Comparison of ENCODE assay signal across 2 cellular contexts in the genomic region with DNA sequence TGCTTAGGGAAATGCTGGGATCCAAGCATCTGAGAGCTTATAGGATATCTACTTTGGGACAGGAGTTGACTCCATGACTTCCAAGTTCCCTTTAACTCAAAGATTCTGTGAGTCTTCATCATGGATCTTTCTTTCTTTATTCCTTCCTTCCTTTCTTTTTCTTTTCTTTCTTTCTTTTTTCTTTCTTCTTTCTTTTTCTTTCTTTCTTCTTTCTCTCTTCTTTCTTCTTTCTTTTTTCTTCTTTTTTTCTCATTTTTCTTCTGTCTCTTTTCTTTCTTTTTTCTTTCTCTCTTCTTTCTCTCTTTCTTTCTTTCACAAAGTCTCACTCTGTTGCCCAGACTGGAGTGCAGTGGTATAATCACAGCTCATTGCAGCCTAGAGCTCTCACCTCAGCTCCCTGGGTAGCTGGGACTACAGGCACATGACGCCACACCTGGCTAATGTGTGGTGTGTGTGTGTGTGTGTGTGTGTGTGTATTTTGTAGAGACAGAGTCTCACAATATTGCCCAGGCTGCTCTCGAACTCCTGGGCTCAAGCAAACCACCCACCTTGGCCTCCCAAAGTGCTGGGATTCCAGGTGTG.
TF ChIP-seq lines count a peak whose summit lies in the region.

No MANE protein-coding gene starts in this region.

TF ChIP-seq in A549, 52 proteins besides CTCF, POLR2A, EP300 and RAD21 (continued from another document):
- TF ChIP-seq ELK1 (IDR thresholded peaks at IDR 0.05; ENCODE audit: low read depth, low read length) (no peak), SREBF2 (IDR thresholded peaks at IDR 0.05) (no peak), CHD4 (IDR thresholded peaks at IDR 0.05; ENCODE audit: borderline replicate concordance) (no peak), HOXB13 (CRISPR knock-in tag; IDR thresholded peaks at IDR 0.05; ENCODE audit: low read depth) (no peak), MYC (IDR thresholded peaks at IDR 0.05; ENCODE audit: borderline replicate concordance, low read length) (no peak), PBX3 (IDR thresholded peaks at IDR 0.05) (no peak), CEBPB (IDR thresholded peaks at IDR 0.05) (no peak), HOXB5 (CRISPR knock-in tag; IDR thresholded peaks at IDR 0.05) (no peak), TFCP2L1 (CRISPR knock-in tag; IDR thresholded peaks at IDR 0.05) (no peak)

TF ChIP-seq in WTC11, 78 proteins besides CTCF, POLR2A, EP300 and RAD21 (continued from another document):
- TF ChIP-seq E2F4 (CRISPR knock-in tag; IDR thresholded peaks at IDR 0.05; ENCODE audit: borderline replicate concordance, low read depth) (no peak), NFATC4 (CRISPR knock-in tag; IDR thresholded peaks at IDR 0.05) (no peak), ZNF512 (CRISPR knock-in tag; IDR thresholded peaks at IDR 0.05; ENCODE audit: borderline replicate concordance) (0 out of 2 replicates have a peak, but pooled peaks have one; percentile 63)
